In the genomic region with DNA sequence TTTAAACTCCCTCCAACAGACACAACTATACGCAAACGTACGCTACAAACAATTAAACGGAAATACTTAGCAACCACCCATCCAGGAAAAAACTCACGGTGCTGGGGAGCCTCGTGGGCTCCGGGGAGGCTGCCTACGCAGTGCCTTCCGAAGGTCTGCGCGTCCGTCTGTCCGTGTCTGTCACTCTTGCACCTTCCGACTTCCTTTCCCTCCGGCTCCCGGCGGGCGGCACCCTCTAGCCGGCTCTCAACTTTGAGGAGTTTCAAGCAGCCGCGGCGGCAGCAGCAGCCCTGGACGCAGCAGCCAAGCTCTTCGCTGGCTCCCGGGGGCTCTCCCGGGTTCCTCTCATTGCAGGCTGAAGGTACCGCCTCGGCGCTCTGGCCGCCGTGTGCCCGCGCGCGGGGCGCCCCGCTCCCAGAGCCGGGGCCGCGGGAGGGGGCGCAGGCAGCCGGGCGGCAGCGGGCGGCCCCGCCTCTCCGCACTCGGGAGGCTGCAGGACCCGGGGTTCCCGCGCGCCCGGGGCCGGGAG, we compare ENCODE assay signal across 8 cellular contexts. TPM values are rescaled to one million over a fixed set of nuclear protein-coding genes. Genes with fewer than 3 reads are reported as not detected.
DNase-seq lines count a peak whose midpoint lies in the region; ATAC-seq and TF ChIP-seq lines count a peak whose summit lies in the region.

A gene with protein sequence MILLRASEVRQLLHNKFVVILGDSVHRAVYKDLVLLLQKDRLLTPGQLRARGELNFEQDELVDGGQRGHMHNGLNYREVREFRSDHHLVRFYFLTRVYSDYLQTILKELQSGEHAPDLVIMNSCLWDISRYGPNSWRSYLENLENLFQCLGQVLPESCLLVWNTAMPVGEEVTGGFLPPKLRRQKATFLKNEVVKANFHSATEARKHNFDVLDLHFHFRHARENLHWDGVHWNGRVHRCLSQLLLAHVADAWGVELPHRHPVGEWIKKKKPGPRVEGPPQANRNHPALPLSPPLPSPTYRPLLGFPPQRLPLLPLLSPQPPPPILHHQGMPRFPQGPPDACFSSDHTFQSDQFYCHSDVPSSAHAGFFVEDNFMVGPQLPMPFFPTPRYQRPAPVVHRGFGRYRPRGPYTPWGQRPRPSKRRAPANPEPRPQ (plus strand): TSS at position 257 of the 529 bp plus-strand sequence. CDS start 155,443 bp downstream, outside the sequence.

- H3K27me3 Mint-ChIP-seq in activated naive CD4-positive, alpha-beta T cell treated with anti-CD3 and anti-CD28 coated beads, Interleukin-2, amount 50 U/mL, for 24 hours: no peaks in the 10 kb centered on the region

- CTCF ChIA-PET in BJ (lab: Yijun Ruan, JAX): interaction anchor here (0.9 to 2.9 kb wide), 7 partner anchors 10 to 607 kb away, joined by 3 to 12 read pairs (median 4); no protein-coding TSS in a partner anchor

- 0% methylated on average over 47 to 53 of the region's 54 CpGs for WGBS in heart right ventricle, 2 donors
- under 1% methylated on average over 33 of the region's 54 CpGs for WGBS in prostate gland
- WGBS in urinary bladder: under 1% methylated on average over 54 of the region's 54 CpGs

- H3K27me3 ChIP-seq in BJ (ENCODE audit: control insufficient read depth, insufficient read depth, low read length) (no peaks in the 10 kb centered on the region), HUES6 (ENCODE audit: control insufficient read depth, insufficient read depth, low read length) (peaks cover 16% of the 10 kb centered on the region), heart right ventricle (peaks cover 0 to 22% (median 11%) of the 10 kb centered on the region in 7 donors), prostate gland (replicated peaks; ENCODE audit: insufficient read depth) (no peaks in the 10 kb centered on the region)

- peak; percentile 25 for TF ChIP-seq POLR2A in prostate gland (IDR thresholded peaks at IDR 0.05)

- TF ChIP-seq CTCF in BJ (IDR thresholded peaks at IDR 0.05; ENCODE audit: insufficient read depth, low read depth, low read length): peak; percentile 56
- peak in 7 of 9 donors; percentile 23 to 62 (median 45) for TF ChIP-seq CTCF in heart right ventricle (IDR thresholded peaks at IDR 0.05)
- TF ChIP-seq CTCF in prostate gland (IDR thresholded peaks at IDR 0.05): peak in 3 of 4 experiments; percentile 23 to 37 (median 28)

- peaks cover 3% of the 10 kb centered on the region for H3K36me3 ChIP-seq in BJ (ENCODE audit: control insufficient read depth, insufficient read depth, low read length)
- H3K36me3 ChIP-seq in HUES6 (ENCODE audit: control insufficient read depth, insufficient read depth, low read length): no peaks in the 10 kb centered on the region
- H3K36me3 ChIP-seq in SK-N-MC (ENCODE audit: insufficient read depth, low read length): no peaks in the 10 kb centered on the region
- H3K36me3 ChIP-seq in heart right ventricle: no peaks in the 10 kb centered on the region
- no peaks in the 10 kb centered on the region for H3K36me3 ChIP-seq in prostate gland
- H3K36me3 ChIP-seq in urinary bladder (ENCODE audit: insufficient read depth): no peaks in the 10 kb centered on the region

- H3K27ac ChIP-seq in HUES6 (ENCODE audit: low read depth, low read length): peak within 1 kb of the TSS; percentile 15; the same call in 1 of the 2 replicates
- no peak within 1 kb of the TSS for H3K27ac ChIP-seq in SK-N-MC
- H3K27ac ChIP-seq in heart right ventricle: peak within 1 kb of the TSS; percentile 76 to 92 (median 90)
- H3K27ac ChIP-seq in prostate gland: peak within 1 kb of the TSS; percentile 77 to 80
- peak within 1 kb of the TSS; percentile 88 for H3K27ac ChIP-seq in urinary bladder (ENCODE audit: low read depth)

- H3K9me3 ChIP-seq in HUES6 (ENCODE audit: control insufficient read depth, insufficient read depth, low read depth, low read length) (no peaks in the 10 kb centered on the region), SK-N-MC (ENCODE audit: low read depth, low read length) (no peaks in the 10 kb centered on the region), heart right ventricle (no peaks in the 10 kb centered on the region), prostate gland (no peaks in the 10 kb centered on the region)

- H3K27ac Mint-ChIP-seq in activated naive CD4-positive, alpha-beta T cell treated with anti-CD3 and anti-CD28 coated beads, Interleukin-2, amount 50 U/mL, for 24 hours: peak within 1 kb of the TSS; percentile 99

- H3K36me3 Mint-ChIP-seq in activated naive CD4-positive, alpha-beta T cell treated with anti-CD3 and anti-CD28 coated beads, Interleukin-2, amount 50 U/mL, for 24 hours: peaks cover 19% of the 10 kb centered on the region

- DNase-seq in BJ (ENCODE audit: low read depth) (no peak), SK-N-MC (ENCODE audit: low read depth, low spot score) (no peak), heart right ventricle (peak; percentile 70 to 80), prostate gland (ENCODE audit: low spot score) (peak; percentile 67)

- peak; percentile 74 for ATAC-seq in GM19395 (IDR thresholded peaks at IDR 0.05; ENCODE audit: unreplicated experiment)
- peak; percentile 44 to 85 (median 74) for ATAC-seq in heart right ventricle

- POLR2A ChIA-PET in BJ (lab: Charles Lee): interaction anchor here (0.6 kb wide), 1 partner anchor 188 kb away, joined by 3 read pairs; no protein-coding TSS in a partner anchor

- intact Hi-C loops in heart right ventricle (cut with DNase I): loop anchor here in 3 of 10 donors (2.0 to 5.0 kb wide), 3 partner anchors 227 to 318 kb away; no protein-coding TSS in a partner anchor
- intact Hi-C loops in prostate gland (cut with DNase I): loop anchor here (5.0 kb wide), 3 partner anchors 42 to 318 kb away; no protein-coding TSS in a partner anchor

- peaks cover 76% of the 10 kb centered on the region for H3K4me1 Mint-ChIP-seq in activated naive CD4-positive, alpha-beta T cell treated with anti-CD3 and anti-CD28 coated beads, Interleukin-2, amount 50 U/mL, for 24 hours

- H3K9me3 Mint-ChIP-seq in activated naive CD4-positive, alpha-beta T cell treated with anti-CD3 and anti-CD28 coated beads, Interleukin-2, amount 50 U/mL, for 24 hours: no peaks in the 10 kb centered on the region

- H3K4me3 ChIP-seq in BJ (ENCODE audit: low read depth, low read length) (peak within 1 kb of the TSS; percentile 75), HUES6 (ENCODE audit: low read depth, low read length) (peak within 1 kb of the TSS; percentile 68), SK-N-MC (peak within 1 kb of the TSS; percentile 79), heart right ventricle (peak within 1 kb of the TSS; percentile 57 to 80 (median 71)), prostate gland (peak within 1 kb of the TSS; percentile 57 to 61), urinary bladder (ENCODE audit: low read depth, low read length) (peak within 1 kb of the TSS; percentile 83)

- peaks cover 35% of the 10 kb centered on the region for H3K4me1 ChIP-seq in HUES6 (ENCODE audit: control insufficient read depth, insufficient read depth, low read length)
- H3K4me1 ChIP-seq in heart right ventricle: peaks cover 0 to 40% (median 15%) of the 10 kb centered on the region in 9 donors
- H3K4me1 ChIP-seq in prostate gland (replicated peaks): no peaks in the 10 kb centered on the region
- H3K4me1 ChIP-seq in urinary bladder (ENCODE audit: insufficient read depth): no peaks in the 10 kb centered on the region

- peak within 1 kb of the TSS; percentile 100 for H3K4me3 Mint-ChIP-seq in activated naive CD4-positive, alpha-beta T cell treated with anti-CD3 and anti-CD28 coated beads, Interleukin-2, amount 50 U/mL, for 24 hours

- H3K9ac ChIP-seq in HUES6 (ENCODE audit: low read length) (peak within 1 kb of the TSS; percentile 70), SK-N-MC (ENCODE audit: insufficient read length) (no peak within 1 kb of the TSS)

RNA-seq across cellular contexts. Expression of the gene that starts here (rescaled TPM):
- polyA plus RNA-seq in BJ (2011; rRNA removed): 4.8 and 7.8 TPM in 2 replicates
- 3.7 and 4.9 TPM in 2 replicates for polyA minus RNA-seq in BJ (2011; rRNA and poly(A)+ RNA removed)
- 1 to 10 TPM in 4 of 10 donors, under 1 TPM in 6; 0.49 to 4.8 (median 0.87) TPM for total RNA-seq in heart right ventricle
- 1 to 10 TPM in 1 of 2 donors, under 1 TPM in 1; 0.87 to 1.6 TPM for polyA plus RNA-seq in heart right ventricle
- 10 to 100 TPM in 1 of 2 donors, under 1 TPM in 1; 0.87 to 46.9 TPM for total RNA-seq in prostate gland
- total RNA-seq in urinary bladder: 1.1 TPM
- polyA plus RNA-seq in urinary bladder: 4.6 TPM

Comparison
In these comparisons a context has a peak if more than half of its experiments do, and no peak if none do; other contexts are left out.
1. DNase-seq: peak in heart right ventricle (2 of 2) and prostate gland (single experiment); none in BJ (single experiment) and SK-N-MC (single experiment).
2. Peak in every context shown above with its lines, with median percentiles within 50 percentile points of each other: H3K4me3 ChIP-seq and CTCF ChIP-seq.